In genomic region chr6:45455408-45455807, GRCh38 we compare ENCODE assay signal across 26 cellular contexts.
"Had no signal": no experiment of that assay in that cellular context is flagged by ENCODE, and none has a peak within 500 bp of the region (broad histone marks: within the 10 kb centered on the region; RNA-seq: fewer than 3 reads in every experiment).

No MANE protein-coding gene starts in this region.

- H3K36me3 ChIP-seq: esophagus squamous epithelium, WERI-Rb-1 had no signal

- H3K27me3 ChIP-seq: body of pancreas, esophagus squamous epithelium had no signal

- DNase-seq: activated B cell treated with CpG ODN at 0.5 μM for 24 hours; activated CD4-positive, alpha-beta memory T cell treated with anti-CD3 and anti-CD28 coated beads, Interleukin-2, amount 10 ng/mL, durations not matched to agents 7 days and 5 days; activated CD4-positive, alpha-beta T cell treated with anti-CD3 and anti-CD28 coated beads for 36 hours; activated CD4-positive, alpha-beta T cell treated with anti-CD3 and anti-CD28 coated beads, Interleukin-2, amount 10 ng/mL, durations not matched to agents 24 days and 14 days; activated CD4-positive, alpha-beta T cell treated with anti-CD3 and anti-CD28 coated beads, Interleukin-2, amount 50 U/mL, for 4 hours; activated CD4-positive, CD25-positive, alpha-beta regulatory T cell treated with anti-CD3 and anti-CD28 coated beads, Interleukin-2, amount 50 U/mL, for 72 hours; activated CD8-positive, alpha-beta memory T cell treated with anti-CD3 and anti-CD28 coated beads, Interleukin-2, amount 50 U/mL, for 48 hours; activated gamma-delta T cell; activated naive CD4-positive, alpha-beta T cell; activated naive CD4-positive, alpha-beta T cell treated with anti-CD3 and anti-CD28 coated beads, Interleukin-2, amount 50 U/mL, for 16 hours; activated T-cell treated with anti-CD3 and anti-CD28 coated beads for 4 hours; activated T-cell treated with anti-CD3 and anti-CD28 coated beads, Interleukin-2, amount 50 U/mL, for 24 hours; activated T-cell treated with anti-CD3 and anti-CD28 coated beads, Interleukin-2, amount 50 U/mL, for 72 hours; amniotic stem cell; anterior cingulate cortex; body of pancreas; caudate nucleus; effector CD8-positive, alpha-beta T cell; esophagus squamous epithelium; head of caudate nucleus; T-helper 1 cell; T-helper 17 cell; T1000; WERI-Rb-1 had no signal

- ATAC-seq: activated CD4-positive, alpha-beta T cell treated with anti-CD3 and anti-CD28 coated beads for 36 hours; activated T-cell treated with anti-CD3 and anti-CD28 coated beads, Interleukin-2, amount 50 U/mL, for 72 hours; body of pancreas; T-helper 17 cell had no signal

- FAIRE-seq: endothelial cell of umbilical vein had no signal

- H3K9me3 ChIP-seq: body of pancreas, esophagus squamous epithelium had no signal

- H3K4me1 ChIP-seq: body of pancreas had no signal

- H3K27ac ChIP-seq: body of pancreas, epithelial cell of prostate, esophagus squamous epithelium, WERI-Rb-1 had no signal

- H3K4me3 ChIP-seq: body of pancreas, esophagus squamous epithelium had no signal
